Comparison of ENCODE assay signal across 8 cellular contexts in genomic region chr5:138575194-138576015, GRCh38. TPM values are rescaled to one million over a fixed set of nuclear protein-coding genes. Genes with fewer than 3 reads are reported as not detected.
DNase-seq lines count a peak whose midpoint lies in the region; ATAC-seq, FAIRE-seq and TF ChIP-seq lines count a peak whose summit lies in the region.

TSS of gene HSPA9 (minus strand) at chr5:138575401. CDS start at chr5:138575318, 83 bp downstream.

- peak within 1 kb of the TSS; percentile 92 for H3K18ac ChIP-seq in IMR-90 (ENCODE audit: low read depth, low read length)

- peak; percentile 100 for FAIRE-seq in endothelial cell of umbilical vein (lab: Jason Lieb, UNC)

- peak within 1 kb of the TSS; percentile 89 to 100 for H4K8ac ChIP-seq in IMR-90 (ENCODE audit: low read depth in 2 of 2, low read length in 2 of 2)

- peaks cover 24% of the 10 kb centered on the region for H3K36me3 ChIP-seq in IMR-90 (ENCODE audit: control insufficient read depth, insufficient read depth, low read length)
- H3K36me3 ChIP-seq in endothelial cell of umbilical vein (ENCODE audit: control insufficient read depth in 2 of 2, extremely low read depth in 1 of 2, insufficient read depth in 2 of 2, low read length in 2 of 2) = peaks cover 12 to 13% of the 10 kb centered on the region in 2 experiments

- no peaks in the 10 kb centered on the region for H3K4me1 ChIP-seq in IMR-90 (ENCODE audit: control insufficient read depth, insufficient read depth, low read length)
- peaks cover 10% of the 10 kb centered on the region for H3K4me1 ChIP-seq in endothelial cell of umbilical vein (ENCODE audit: control insufficient read depth, extremely low read depth, insufficient read depth, low read length)

- H3K9me3 ChIP-seq in IMR-90 (ENCODE audit: control insufficient read depth, insufficient read depth, low read length) = no peaks in the 10 kb centered on the region
- no peaks in the 10 kb centered on the region for H3K9me3 ChIP-seq in endothelial cell of umbilical vein (replicated peaks; ENCODE audit: control insufficient read depth, insufficient read depth, low read length)

- peak within 1 kb of the TSS; percentile 99 for H3K56ac ChIP-seq in IMR-90 (ENCODE audit: extremely low read depth, insufficient read depth, low read length)

- H2AFZ ChIP-seq in IMR-90 (replicated peaks; ENCODE audit: low read length, poor library complexity) (peak within 1 kb of the TSS; percentile 98), endothelial cell of umbilical vein (ENCODE audit: low read depth, low read length) (peak within 1 kb of the TSS; percentile 56)

- H4K5ac ChIP-seq in IMR-90 (ENCODE audit: low read depth, low read length) = peak within 1 kb of the TSS; percentile 96

- peak within 1 kb of the TSS; percentile 90; the same call in 2 of the 3 replicates for H2BK15ac ChIP-seq in IMR-90 (ENCODE audit: low read depth, low read length)

- CTCF ChIA-PET in IMR-90 (lab: Yijun Ruan, JAX) (interaction anchor here (0.6 kb wide), 1 partner anchor 793 kb away, joined by 5 read pairs; no protein-coding TSS in a partner anchor), endothelial cell of umbilical vein (lab: Charles Lee) (interaction anchor here (0.5 to 1.6 kb wide), 11 partner anchors 9 to 817 kb away, joined by 3 to 7 read pairs (median 4); no protein-coding TSS in a partner anchor)

- peak within 1 kb of the TSS; percentile 91 for H2BK20ac ChIP-seq in IMR-90 (ENCODE audit: low read depth, low read length)

- H3K79me2 ChIP-seq in endothelial cell of umbilical vein (ENCODE audit: control insufficient read depth, insufficient read depth, low read length) = peaks cover 40% of the 10 kb centered on the region

- peak within 1 kb of the TSS; percentile 97 for H3K23ac ChIP-seq in IMR-90 (ENCODE audit: low read depth, low read length)

- H3K79me1 ChIP-seq in IMR-90 (ENCODE audit: low read depth in 1 of 2, low read length in 2 of 2) = peaks cover 15 to 29% of the 10 kb centered on the region in 2 experiments

- no TSS peak for BruUV-seq in IMR-90 (replicated peaks; lab: Mats Ljungman, UMichigan)
- BruUV-seq in endothelial cell of umbilical vein (replicated peaks; lab: Mats Ljungman, UMichigan) = no TSS peak

- dilution Hi-C loops in IMR-90 (cut with HindIII; ENCODE audit: low sequenced_read_pairs, unreplicated experiment) (no loop called here), endothelial cell of umbilical vein (cut with MboI; ENCODE audit: extremely low pct_ligation_motif_present, low sequenced_read_pairs) (no loop called here)

- peak within 1 kb of the TSS; percentile 76 for H3K4me3 ChIP-seq in IMR-90 (ENCODE audit: insufficient read depth, low read depth, low read length)
- peak within 1 kb of the TSS; percentile 89 to 100 (median 100) for H3K4me3 ChIP-seq in endothelial cell of umbilical vein (replicated peaks in 1 of 3; ENCODE audit: insufficient read depth in 1 of 3, low read depth in 1 of 3, low read length in 3 of 3)

- H3K9ac ChIP-seq in IMR-90 (ENCODE audit: low read depth, low read length) = peak within 1 kb of the TSS; percentile 100
- peak within 1 kb of the TSS; percentile 99 for H3K9ac ChIP-seq in endothelial cell of umbilical vein (replicated peaks; ENCODE audit: extremely low read depth, insufficient read depth, low read length)

- peak within 1 kb of the TSS; percentile 99 for H3K4ac ChIP-seq in IMR-90 (ENCODE audit: low read depth, low read length)

- peak within 1 kb of the TSS; percentile 88 for H2AK5ac ChIP-seq in IMR-90 (ENCODE audit: low read depth, low read length)

- DNase-seq in DMS 273 (lab: John Stamatoyannopoulos, UW; ENCODE audit: unreplicated experiment) = peak; percentile 100
- peak; percentile 100 for DNase-seq in IMR-90
- DNase-seq in OCI-M1 (lab: John Stamatoyannopoulos, UW) = peak; percentile 99
- DNase-seq in activated T-cell treated with anti-CD3 and anti-CD28 coated beads for 24 hours (ENCODE audit: low read depth) = peak; percentile 96
- DNase-seq in endothelial cell of umbilical vein (ENCODE audit: low read depth, low spot score) = peak; percentile 100
- DNase-seq in midbrain (lab: John Stamatoyannopoulos, UW) = peak; percentile 97
- peak; percentile 91 to 94 for DNase-seq in stimulated activated CD8-positive, alpha-beta memory T cell treated with anti-CD3 and anti-CD28 coated beads, Interleukin-2, amount 100 ng/mL, for 1 hour (ENCODE audit: low read depth in 2 of 2)

- TF ChIP-seq POLR2A in IMR-90 (IDR thresholded peaks at IDR 0.05; ENCODE audit: low read depth, low read length) (peak; percentile 98), endothelial cell of umbilical vein (IDR thresholded peaks at IDR 0.05; ENCODE audit: low read depth, low read length) (peak; percentile 76)

- H3K9me1 ChIP-seq in IMR-90 (ENCODE audit: insufficient read depth, low read length) (0 out of 2 replicates have a peak, but pooled peaks cover 4% of the 10 kb centered on the region), endothelial cell of umbilical vein (replicated peaks; ENCODE audit: control insufficient read depth, extremely low read depth, insufficient read depth, low read length) (no peaks in the 10 kb centered on the region)

- 0% methylated on average over 39 of the region's 73 CpGs; no CpG with 5 or more reads in 1 of the 2 experiments for WGBS in IMR-90 (ENCODE audit: extremely low coverage in 2 of 2, insufficient read length in 1 of 2), 2 experiments

- H3K4me2 ChIP-seq in IMR-90 (ENCODE audit: low read depth, low read length) (peak within 1 kb of the TSS; percentile 87), endothelial cell of umbilical vein (ENCODE audit: insufficient read depth, low read length) (peak within 1 kb of the TSS; percentile 99)

- TF ChIP-seq RAD21 in IMR-90 (IDR thresholded peaks at IDR 0.05; ENCODE audit: low read length) = 0 out of 2 replicates have a peak, but pooled peaks have one; percentile 6

- H3K27me3 ChIP-seq in IMR-90 (ENCODE audit: control insufficient read depth, insufficient read depth, low read length) (no peaks in the 10 kb centered on the region), endothelial cell of umbilical vein (ENCODE audit: control insufficient read depth in 2 of 2, insufficient read depth in 2 of 2, low read length in 2 of 2) (no peaks in the 10 kb centered on the region)

- ATAC-seq in GM21528 (IDR thresholded peaks at IDR 0.05; ENCODE audit: low FRiP score, unreplicated experiment) (peak; percentile 83), IMR-90 (ENCODE audit: low read depth) (peak; percentile 91)

- H4K20me1 ChIP-seq in IMR-90 (ENCODE audit: insufficient read depth, low read length) = peaks cover 20% of the 10 kb centered on the region
- no peaks in the 10 kb centered on the region for H4K20me1 ChIP-seq in endothelial cell of umbilical vein (replicated peaks; ENCODE audit: control insufficient read depth, extremely low read depth, insufficient read depth, low read length)

- peak within 1 kb of the TSS; percentile 99 for H2BK120ac ChIP-seq in IMR-90 (ENCODE audit: low read depth, low read length)

- H2AK9ac ChIP-seq in IMR-90 (replicated peaks; ENCODE audit: low read depth, low read length, poor library complexity) = peak within 1 kb of the TSS; percentile 98

- H2BK5ac ChIP-seq in IMR-90 (ENCODE audit: low read depth, low read length, poor library complexity, severe bottlenecking) = peak within 1 kb of the TSS; percentile 99

- H4K91ac ChIP-seq in IMR-90 (ENCODE audit: insufficient read depth, low read depth, low read length) = peak within 1 kb of the TSS; percentile 99

- POLR2A ChIA-PET in IMR-90 (lab: Charles Lee; ENCODE audit: unreplicated experiment) = interaction anchor here (0.5 to 0.7 kb wide), 4 partner anchors 105 to 1203 kb away, joined by 3 to 10 read pairs (median 4); no protein-coding TSS in a partner anchor
- POLR2A ChIA-PET in endothelial cell of umbilical vein (lab: Charles Lee) = interaction anchor here (0.7 to 1.4 kb wide), 8 partner anchors 9 to 767 kb away, joined by 3 to 6 read pairs (median 4); partner anchors contain the start of genes ETF1 and MATR3

- TF ChIP-seq CTCF in IMR-90 (conservative IDR thresholded peaks at IDR 0.05; ENCODE audit: low read depth, low read length) (no peak), endothelial cell of umbilical vein (IDR thresholded peaks at IDR 0.05; ENCODE audit: extremely low read depth in 1 of 2, insufficient read depth in 1 of 2, low read depth in 1 of 2, low read length in 2 of 2) (no peak)

- intact Hi-C loops in IMR-90 (cut with micrococcal nuclease) = loop anchor here (2.0 kb wide), 1 partner anchor 179 kb away; no protein-coding TSS in a partner anchor
- intact Hi-C loops in endothelial cell of umbilical vein (cut with micrococcal nuclease) = loop anchor here (1.0 to 5.0 kb wide), 4 partner anchors 32 to 699 kb away; partner anchors contain the start of genes ETF1 and SIL1

- in situ Hi-C loops in IMR-90 (cut with MboI; ENCODE audit: low sequenced_read_pairs) = loop anchor here (10.0 kb wide), 1 partner anchor 689 kb away; no protein-coding TSS in a partner anchor

- H3K27ac ChIP-seq in IMR-90 (ENCODE audit: insufficient read depth, low read length) = peak within 1 kb of the TSS; percentile 98
- H3K27ac ChIP-seq in endothelial cell of umbilical vein (ENCODE audit: insufficient read depth, low read depth, low read length) = peak within 1 kb of the TSS; percentile 97

- peak within 1 kb of the TSS; percentile 99 for H3K14ac ChIP-seq in IMR-90 (replicated peaks; ENCODE audit: low read depth, low read length)

TF ChIP-seq in IMR-90, 13 proteins besides CTCF, POLR2A, EP300 and RAD21 (continues in another document):
- TF ChIP-seq BHLHE40 (IDR thresholded peaks at IDR 0.05; ENCODE audit: low read depth, low read length) (peak; percentile 81), MXI1 (IDR thresholded peaks at IDR 0.05; ENCODE audit: borderline replicate concordance, low read depth, low read length) (peak; percentile 91), RFX5 (IDR thresholded peaks at IDR 0.05; ENCODE audit: low read depth, low read length) (no peak)

TF ChIP-seq in endothelial cell of umbilical vein, 7 proteins besides CTCF, POLR2A, EP300 and RAD21 (continues in another document):
- TF ChIP-seq EZH2 (IDR thresholded peaks at IDR 0.05; ENCODE audit: borderline replicate concordance, low read depth, low read length, severe bottlenecking) (no peak), MYC (IDR thresholded peaks at IDR 0.05; ENCODE audit: low read depth, low read length) (peak; percentile 99)

RNA-seq across cellular contexts. Expression of gene HSPA9, which starts in this region (rescaled TPM):
- 456 and 472 TPM in 2 replicates for total RNA-seq in IMR-90 (2012; rRNA removed)
- 133 and 157 TPM in 2 replicates for polyA plus RNA-seq in IMR-90 (2012; rRNA removed)
- polyA plus RNA-seq in IMR-90 (2012; cell fraction: cytosol; rRNA removed) = 118 and 219 TPM in 2 replicates
- 169 and 240 TPM in 2 replicates for polyA plus RNA-seq in IMR-90 (2012; cell fraction: nucleus; rRNA removed; ENCODE audit: low replicate concordance)
- 180 and 192 TPM in 2 replicates for total RNA-seq in endothelial cell of umbilical vein
- polyA plus RNA-seq in endothelial cell of umbilical vein = 62.7 and 99.6 TPM in 2 replicates
- polyA plus RNA-seq in endothelial cell of umbilical vein (2011; cell fraction: cytosol; rRNA removed) = 82.6 and 84.8 TPM in 2 replicates
- polyA plus RNA-seq in endothelial cell of umbilical vein (2011; cell fraction: nucleus; rRNA removed) = 150 and 190 TPM in 2 replicates
- 151 and 191 TPM in 2 replicates for polyA plus RNA-seq in endothelial cell of umbilical vein (2012)
- 211 and 258 TPM in 2 replicates for polyA minus RNA-seq in endothelial cell of umbilical vein
- polyA minus RNA-seq in endothelial cell of umbilical vein (2011; cell fraction: cytosol; rRNA and poly(A)+ RNA removed) = 330 TPM
- polyA minus RNA-seq in endothelial cell of umbilical vein (2011; cell fraction: nucleus; rRNA and poly(A)+ RNA removed) = 109 and 114 TPM in 2 replicates

Comparison
In these comparisons a context has a peak if more than half of its experiments do, and no peak if none do; other contexts are left out.
1. Peak in every context shown above with its lines: DNase-seq, ATAC-seq, H3K4me3 ChIP-seq and H3K27ac ChIP-seq.